2 cellular contexts compared by ENCODE assay signal in the genomic region with DNA sequence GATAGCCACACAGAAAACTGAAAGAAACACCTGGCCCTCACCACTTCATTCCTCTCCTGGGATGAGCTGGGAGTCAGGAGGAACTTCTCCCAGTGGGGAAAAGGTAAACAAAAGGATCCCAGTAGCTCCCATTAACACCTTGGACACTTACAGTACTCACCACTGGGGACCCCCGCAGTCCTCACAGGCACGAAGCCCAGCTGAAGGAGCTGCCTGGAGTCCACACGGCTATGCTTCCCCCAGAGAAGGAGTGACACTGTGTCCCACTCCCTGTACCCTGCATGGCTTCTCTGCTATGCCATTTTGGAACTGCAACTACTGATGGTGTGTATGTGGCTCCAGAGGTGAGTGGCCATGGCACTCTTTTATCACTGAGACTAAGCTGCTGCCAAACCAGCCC.
TF ChIP-seq lines count a peak whose summit lies in the region.

No MANE protein-coding gene starts in this region.

TF ChIP-seq in HepG2, 621 proteins besides CTCF, POLR2A, EP300 and RAD21:
- TF ChIP-seq, protein P1, sequence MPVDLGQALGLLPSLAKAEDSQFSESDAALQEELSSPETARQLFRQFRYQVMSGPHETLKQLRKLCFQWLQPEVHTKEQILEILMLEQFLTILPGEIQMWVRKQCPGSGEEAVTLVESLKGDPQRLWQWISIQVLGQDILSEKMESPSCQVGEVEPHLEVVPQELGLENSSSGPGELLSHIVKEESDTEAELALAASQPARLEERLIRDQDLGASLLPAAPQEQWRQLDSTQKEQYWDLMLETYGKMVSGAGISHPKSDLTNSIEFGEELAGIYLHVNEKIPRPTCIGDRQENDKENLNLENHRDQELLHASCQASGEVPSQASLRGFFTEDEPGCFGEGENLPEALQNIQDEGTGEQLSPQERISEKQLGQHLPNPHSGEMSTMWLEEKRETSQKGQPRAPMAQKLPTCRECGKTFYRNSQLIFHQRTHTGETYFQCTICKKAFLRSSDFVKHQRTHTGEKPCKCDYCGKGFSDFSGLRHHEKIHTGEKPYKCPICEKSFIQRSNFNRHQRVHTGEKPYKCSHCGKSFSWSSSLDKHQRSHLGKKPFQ (CRISPR knock-in tag; IDR thresholded peaks at IDR 0.05; ENCODE audit: insufficient replicate concordance): no peak
- TF ChIP-seq SIN3B (IDR thresholded peaks at IDR 0.05; ENCODE audit: low read length): no peak
- TF ChIP-seq ZSCAN22 (CRISPR knock-in tag; IDR thresholded peaks at IDR 0.05): no peak
- TF ChIP-seq, protein P2, sequence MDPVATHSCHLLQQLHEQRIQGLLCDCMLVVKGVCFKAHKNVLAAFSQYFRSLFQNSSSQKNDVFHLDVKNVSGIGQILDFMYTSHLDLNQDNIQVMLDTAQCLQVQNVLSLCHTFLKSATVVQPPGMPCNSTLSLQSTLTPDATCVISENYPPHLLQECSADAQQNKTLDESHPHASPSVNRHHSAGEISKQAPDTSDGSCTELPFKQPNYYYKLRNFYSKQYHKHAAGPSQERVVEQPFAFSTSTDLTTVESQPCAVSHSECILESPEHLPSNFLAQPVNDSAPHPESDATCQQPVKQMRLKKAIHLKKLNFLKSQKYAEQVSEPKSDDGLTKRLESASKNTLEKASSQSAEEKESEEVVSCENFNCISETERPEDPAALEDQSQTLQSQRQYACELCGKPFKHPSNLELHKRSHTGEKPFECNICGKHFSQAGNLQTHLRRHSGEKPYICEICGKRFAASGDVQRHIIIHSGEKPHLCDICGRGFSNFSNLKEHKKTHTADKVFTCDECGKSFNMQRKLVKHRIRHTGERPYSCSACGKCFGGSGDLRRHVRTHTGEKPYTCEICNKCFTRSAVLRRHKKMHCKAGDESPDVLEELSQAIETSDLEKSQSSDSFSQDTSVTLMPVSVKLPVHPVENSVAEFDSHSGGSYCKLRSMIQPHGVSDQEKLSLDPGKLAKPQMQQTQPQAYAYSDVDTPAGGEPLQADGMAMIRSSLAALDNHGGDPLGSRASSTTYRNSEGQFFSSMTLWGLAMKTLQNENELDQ (CRISPR knock-in tag; IDR thresholded peaks at IDR 0.05; ENCODE audit: borderline replicate concordance): no peak
- no peak for TF ChIP-seq ZNF484 (CRISPR knock-in tag; IDR thresholded peaks at IDR 0.05; ENCODE audit: borderline replicate concordance, low read depth)
- TF ChIP-seq RFX5 (IDR thresholded peaks at IDR 0.05; ENCODE audit: low read depth, low read length): no peak

TF ChIP-seq in H1, 55 proteins besides CTCF, POLR2A, EP300 and RAD21:
- TF ChIP-seq GTF2F1 (IDR thresholded peaks at IDR 0.05; ENCODE audit: borderline replicate concordance, low read depth, low read length) (no peak), EZH2 (IDR thresholded peaks at IDR 0.05; ENCODE audit: low read depth, low read length, severe bottlenecking) (no peak), BRCA1 (IDR thresholded peaks at IDR 0.05; ENCODE audit: low read depth, low read length) (no peak), CHD1 (IDR thresholded peaks at IDR 0.05; ENCODE audit: low read depth, low read length) (no peak), PHF8 (conservative IDR thresholded peaks at IDR 0.05; ENCODE audit: low read depth, low read length) (no peak), SAP30 (IDR thresholded peaks at IDR 0.05; ENCODE audit: insufficient read depth, insufficient replicate concordance, low read length) (no peak)
- TF ChIP-seq, protein P3, sequence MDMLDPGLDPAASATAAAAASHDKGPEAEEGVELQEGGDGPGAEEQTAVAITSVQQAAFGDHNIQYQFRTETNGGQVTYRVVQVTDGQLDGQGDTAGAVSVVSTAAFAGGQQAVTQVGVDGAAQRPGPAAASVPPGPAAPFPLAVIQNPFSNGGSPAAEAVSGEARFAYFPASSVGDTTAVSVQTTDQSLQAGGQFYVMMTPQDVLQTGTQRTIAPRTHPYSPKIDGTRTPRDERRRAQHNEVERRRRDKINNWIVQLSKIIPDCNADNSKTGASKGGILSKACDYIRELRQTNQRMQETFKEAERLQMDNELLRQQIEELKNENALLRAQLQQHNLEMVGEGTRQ (IDR thresholded peaks at IDR 0.05; ENCODE audit: low read length): no peak
